In the genomic region with DNA sequence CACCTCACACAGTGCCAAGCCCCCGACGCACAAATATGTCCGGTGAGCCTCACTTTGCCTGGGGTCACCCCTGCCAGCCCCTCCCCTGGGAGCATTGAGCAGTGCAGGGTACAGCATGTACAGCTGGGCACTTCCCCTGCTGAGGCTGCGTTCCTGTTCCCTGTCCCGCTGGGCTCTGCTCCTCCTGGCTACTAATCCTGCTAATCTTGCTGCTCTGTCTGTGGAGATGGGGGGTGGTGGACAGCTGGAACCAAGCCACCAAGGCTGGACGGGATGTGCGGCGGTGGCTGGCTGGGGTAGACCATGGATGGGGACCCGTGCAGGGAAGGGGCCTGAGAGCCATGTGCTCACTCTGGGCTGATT, we compare ENCODE assay signal across 11 cellular contexts. TPM values are rescaled to one million over a fixed set of nuclear protein-coding genes. Genes with fewer than 3 reads are reported as not detected.
DNase-seq lines count a peak whose midpoint lies in the region; ATAC-seq and TF ChIP-seq lines count a peak whose summit lies in the region.
"Had no signal": no experiment of that assay in that cellular context is flagged by ENCODE, and none has a peak within 500 bp of the region (broad histone marks: within the 10 kb centered on the region; RNA-seq: fewer than 3 reads in every experiment).

No MANE protein-coding gene starts in this region.

- peak in 1 of 2 donors; percentile 11 for TF ChIP-seq POLR2A in heart left ventricle (IDR thresholded peaks at IDR 0.05)

- H3K4me1 ChIP-seq in heart left ventricle (peaks cover 13 to 85% (median 58%) of the 10 kb centered on the region in 12 donors), skeletal muscle tissue (ENCODE audit: control insufficient read depth in 3 of 3, insufficient read depth in 3 of 3, low read length in 3 of 3) (peaks cover 52 to 84% (median 78%) of the 10 kb centered on the region in 3 donors), endodermal cell (ENCODE audit: control insufficient read depth, insufficient read depth, low read length) (no peaks in the 10 kb centered on the region)

- H3K4me3 ChIP-seq in heart left ventricle, result no peak overlapping the region
- peak overlapping the region; percentile 9 to 58 (median 35) for H3K4me3 ChIP-seq in skeletal muscle tissue (ENCODE audit: low read length in 3 of 3)
- H3K4me3 ChIP-seq in endodermal cell (ENCODE audit: low read length), result no peak overlapping the region
- H3K4me3 ChIP-seq: Peyer's patch had no signal

- H3K9me3 Mint-ChIP-seq in endodermal cell, result no peaks in the 10 kb centered on the region
- H3K9me3 Mint-ChIP-seq: CD4-positive, alpha-beta memory T cell had no signal

- CTCF ChIA-PET in RWPE1 (lab: Yijun Ruan, JAX), result interaction anchor here (0.6 to 1.4 kb wide), 4 partner anchors 8 to 89 kb away, joined by 3 to 5 read pairs (median 3); no protein-coding TSS in a partner anchor

- peaks cover 14% of the 10 kb centered on the region for H3K36me3 Mint-ChIP-seq in endodermal cell (ENCODE audit: low read depth)

- H3K27ac ChIP-seq in RWPE1 (0 out of 2 replicates have a peak overlapping the region, but pooled peaks have one; percentile 29), heart left ventricle (peak overlapping the region; percentile 40 to 99 (median 84)), skeletal muscle tissue (ENCODE audit: low read depth, low read length) (no peak overlapping the region), endodermal cell (ENCODE audit: low read depth, low read length) (no peak overlapping the region)

- H3K27ac Mint-ChIP-seq in endodermal cell, result no peak overlapping the region

- DNase-seq in RWPE1 (ENCODE audit: low spot score) (no peak), heart left ventricle (peak in 1 of 5 donors; percentile 73), EL (no peak), endodermal cell (no peak)
- DNase-seq: activated CD8-positive, alpha-beta memory T cell treated with anti-CD3 and anti-CD28 coated beads for 24 hours; activated naive CD4-positive, alpha-beta T cell treated with Interleukin-2 at 50 U/mL for 16 hours; CD4-positive, alpha-beta memory T cell; NCI-H1436; Peyer's patch had no signal

- peaks cover 0 to 49% (median 11%) of the 10 kb centered on the region in 9 donors for H3K36me3 ChIP-seq in heart left ventricle
- peaks cover 6 to 11% (median 7%) of the 10 kb centered on the region in 3 donors for H3K36me3 ChIP-seq in skeletal muscle tissue (ENCODE audit: control insufficient read depth in 3 of 3, insufficient read depth in 3 of 3, low read length in 3 of 3)
- peaks cover 11% of the 10 kb centered on the region for H3K36me3 ChIP-seq in endodermal cell (ENCODE audit: control insufficient read depth, insufficient read depth, low read length)

- H3K27me3 Mint-ChIP-seq in endodermal cell (ENCODE audit: insufficient read depth), result peaks cover 14% of the 10 kb centered on the region

- TF ChIP-seq CTCF in RWPE1 (conservative IDR thresholded peaks at IDR 0.05; ENCODE audit: low read depth) (no peak), heart left ventricle (IDR thresholded peaks at IDR 0.05) (no peak), endodermal cell (conservative IDR thresholded peaks at IDR 0.05) (no peak)

- H3K4me3 Mint-ChIP-seq in endodermal cell, result no peak overlapping the region
- H3K4me3 Mint-ChIP-seq: CD4-positive, alpha-beta memory T cell had no signal

- peak overlapping the region; percentile 40 to 77 (median 47) for H3K9ac ChIP-seq in skeletal muscle tissue (ENCODE audit: low read depth in 1 of 3, low read length in 3 of 3)
- no peak overlapping the region for H3K9ac ChIP-seq in endodermal cell (ENCODE audit: extremely low read depth, low read length, poor library complexity, severe bottlenecking)

- H3K4me1 Mint-ChIP-seq in endodermal cell, result peaks cover 8% of the 10 kb centered on the region

- POLR2A ChIA-PET in RWPE1 (lab: Yijun Ruan, JAX; ENCODE audit: low non-redundant PET), result no interaction called here

- 21 to 39% (median 30%) methylated on average over 9 of the region's 9 CpGs for WGBS in heart left ventricle, 4 donors
- WGBS in endodermal cell (ENCODE audit: insufficient coverage in 1 of 2, insufficient read length in 1 of 2), 2 experiments, result 94 to 100% methylated on average over 7 to 9 of the region's 9 CpGs

- no peaks in the 10 kb centered on the region for H3K9me3 ChIP-seq in heart left ventricle
- H3K9me3 ChIP-seq in skeletal muscle tissue (ENCODE audit: control insufficient read depth in 3 of 3, low read length in 3 of 3), result no peaks in the 10 kb centered on the region
- no peaks in the 10 kb centered on the region for H3K9me3 ChIP-seq in endodermal cell (ENCODE audit: control insufficient read depth, low read length)
- H3K9me3 ChIP-seq: Peyer's patch had no signal

- ATAC-seq in heart left ventricle, result peak in 3 of 4 donors; percentile 23 to 38 (median 29)

- H3K27me3 ChIP-seq in heart left ventricle (peaks cover 0 to 4% (median 0%) of the 10 kb centered on the region in 9 donors), skeletal muscle tissue (ENCODE audit: control insufficient read depth in 3 of 3, insufficient read depth in 3 of 3, low read length in 3 of 3) (no peaks in the 10 kb centered on the region), endodermal cell (ENCODE audit: control insufficient read depth, insufficient read depth, low read length, poor library complexity, severe bottlenecking) (peaks cover 2% of the 10 kb centered on the region)
- H3K27me3 ChIP-seq: Peyer's patch had no signal

- intact Hi-C loops in heart left ventricle (cut with DNase I), result loop anchor here in 1 of 10 donors (10.0 kb wide), 1 partner anchor 654 kb away; no protein-coding TSS in a partner anchor

RNA-seq across cellular contexts. Expression of gene TCAP, which starts 4.1 kb away (rescaled TPM):
- total RNA-seq in heart left ventricle (1,000 to 10,000 TPM; 2,428 to 9,343 (median 4,137) TPM), skeletal muscle tissue (78.8 TPM), endodermal cell (1 to 10 TPM; 1.5 to 1.9 TPM)
- polyA plus RNA-seq in heart left ventricle, result 1,000 to 10,000 TPM; 2,028 to 5,784 TPM
- polyA plus RNA-seq in endodermal cell (2013, experiment 1 of 2), result 2.5 TPM
- 2.1 TPM for polyA plus RNA-seq in endodermal cell (2013, experiment 2 of 2)

RNA-seq across cellular contexts. Expression of gene PNMT, which starts 7.2 kb away (rescaled TPM):
- total RNA-seq in heart left ventricle (1 to 10 TPM; 2.4 to 7.9 (median 6.0) TPM), skeletal muscle tissue (0.52 TPM), endodermal cell (1 to 10 TPM in 1 of 2 donors, under 1 TPM in 1; 0.55 to 1.0 TPM)
- 10 to 100 TPM; 13.0 to 15.6 TPM for polyA plus RNA-seq in heart left ventricle
- polyA plus RNA-seq in endodermal cell (2013, experiment 1 of 2), result 0.71 TPM
- 0.37 TPM for polyA plus RNA-seq in endodermal cell (2013, experiment 2 of 2)
- total RNA-seq: NCI-H460 had no signal
- polyA plus RNA-seq: CD4-positive, alpha-beta memory T cell had no signal

RNA-seq across cellular contexts. Expression of gene STARD3, which starts 24.1 kb away (rescaled TPM):
- total RNA-seq in heart left ventricle, result 10 to 100 TPM; 14.1 to 36.5 (median 19.3) TPM
- 10 to 100 TPM; 24.2 to 57.2 TPM for polyA plus RNA-seq in heart left ventricle
- 11.5 TPM for total RNA-seq in skeletal muscle tissue
- total RNA-seq in endodermal cell, result 10 to 100 TPM; 60.3 to 60.5 TPM
- polyA plus RNA-seq in endodermal cell (2013, experiment 1 of 2), result 52.0 TPM
- polyA plus RNA-seq in endodermal cell (2013, experiment 2 of 2), result 54.0 TPM

RNA-seq across cellular contexts. Expression of gene PGAP3, which starts 26.8 kb away (rescaled TPM):
- 10 to 100 TPM in 7 of 9 donors, 1 to 10 TPM in 2; 8.0 to 18.8 (median 13.1) TPM for total RNA-seq in heart left ventricle
- 10 to 100 TPM; 13.3 to 13.8 TPM for polyA plus RNA-seq in heart left ventricle
- 7.3 TPM for total RNA-seq in skeletal muscle tissue
- 10 to 100 TPM; 22.6 to 29.3 TPM for total RNA-seq in endodermal cell
- polyA plus RNA-seq in endodermal cell (2013, experiment 1 of 2), result 12.2 TPM
- polyA plus RNA-seq in endodermal cell (2013, experiment 2 of 2), result 11.0 TPM

RNA-seq across cellular contexts. Expression of gene PPP1R1B, which starts 34.3 kb away (rescaled TPM):
- total RNA-seq in heart left ventricle, result 1 to 10 TPM in 4 of 9 donors, under 1 TPM in 4, not detected in 1; 0.54 to 5.8 (median 0.88) TPM
- 1 to 10 TPM in 1 of 2 donors, under 1 TPM in 1; 0.61 to 2.5 TPM for polyA plus RNA-seq in heart left ventricle
- total RNA-seq in skeletal muscle tissue, result 3.1 TPM
- total RNA-seq in endodermal cell, result 1 to 10 TPM; 1.0 to 2.1 TPM
- 0.46 TPM for polyA plus RNA-seq in endodermal cell (2013, experiment 1 of 2)
- polyA plus RNA-seq in endodermal cell (2013, experiment 2 of 2), result not detected
- total RNA-seq: CD4-positive, alpha-beta memory T cell had no signal
- polyA plus RNA-seq: CD4-positive, alpha-beta memory T cell had no signal

Comparison
In these comparisons a context has a peak if more than half of its experiments do, and no peak if none do; other contexts are left out.
1. H3K27ac ChIP-seq: peak in RWPE1 (single experiment) and heart left ventricle (12 of 12); none in skeletal muscle tissue (single experiment) and endodermal cell (single experiment).
2. H3K4me3 ChIP-seq: peak in skeletal muscle tissue (3 of 3); none in heart left ventricle (0 of 12) and endodermal cell (single experiment).
3. RNA of gene TCAP, which starts 4.1 kb away (total RNA-seq): 2,428 to 9,343 TPM in heart left ventricle; 78.8 TPM in skeletal muscle tissue (single experiment) and 1.5 to 1.9 TPM in endodermal cell; every median in the first group is over 10 times any median in the second.